Comparison of ENCODE assay signal across 8 cellular contexts in the genomic region with DNA sequence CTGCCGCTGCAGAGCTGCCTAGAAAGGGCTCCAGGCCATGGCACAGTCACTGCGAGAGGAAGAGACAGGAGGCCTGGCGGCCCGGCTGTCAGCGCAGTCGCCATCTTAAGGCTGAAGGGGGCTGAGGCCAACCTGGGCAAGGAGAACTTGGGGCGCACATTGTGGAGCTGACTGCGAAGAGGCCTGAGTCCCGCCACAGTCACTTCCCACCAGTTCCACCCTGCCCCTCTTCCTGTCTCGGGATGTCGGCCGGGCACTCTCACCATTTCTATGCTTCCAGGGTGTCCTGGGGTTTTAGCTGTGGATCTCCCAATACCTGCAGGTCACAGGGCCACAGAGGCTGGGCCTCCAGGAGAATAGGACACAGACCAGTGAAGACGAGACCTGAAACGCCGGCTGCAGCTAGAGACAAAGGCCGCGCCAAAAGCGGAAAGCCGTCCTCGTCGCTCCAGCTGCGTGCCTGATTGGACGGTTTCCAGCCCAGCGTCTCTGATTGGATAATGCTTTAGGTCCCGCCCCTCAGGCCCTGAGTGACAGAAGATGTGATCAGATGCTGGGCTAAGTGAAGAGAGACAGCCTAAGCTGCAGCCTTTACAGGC.
DNase-seq lines count a peak whose midpoint lies in the region; ATAC-seq lines count a peak whose summit lies in the region.

No MANE protein-coding gene starts in this region.

- H3K9me3 ChIP-seq in subcutaneous abdominal adipose tissue (ENCODE audit: control insufficient read depth in 5 of 5, low read length in 5 of 5) = peaks cover 0 to under 1% (median 0%) of the 10 kb centered on the region in 5 donors

- peak overlapping the region; percentile 91 for H3K27ac Mint-ChIP-seq in activated naive CD4-positive, alpha-beta T cell treated with anti-CD3 and anti-CD28 coated beads, Interleukin-2, amount 10 ng/mL, durations not matched to agents 7 days and 5 days

- ATAC-seq in GM18498 (IDR thresholded peaks at IDR 0.05; ENCODE audit: unreplicated experiment) (peak; percentile 83), HG03280 (IDR thresholded peaks at IDR 0.05; ENCODE audit: unreplicated experiment) (peak; percentile 68)

- no peaks in the 10 kb centered on the region for H3K27me3 Mint-ChIP-seq in activated naive CD4-positive, alpha-beta T cell treated with anti-CD3 and anti-CD28 coated beads, Interleukin-2, amount 10 ng/mL, durations not matched to agents 7 days and 5 days

- peak; percentile 91 for DNase-seq in RPMI8226
- DNase-seq in activated naive CD4-positive, alpha-beta T cell treated with anti-CD3 and anti-CD28 coated beads, Interleukin-2, amount 10 ng/mL, durations not matched to agents 7 days and 5 days = peak; percentile 92
- peak; percentile 93 for DNase-seq in globus pallidus (ENCODE audit: low spot score)
- DNase-seq in occipital lobe (lab: John Stamatoyannopoulos, UW) = peak; percentile 70
- no peak for DNase-seq in HT-29 (ENCODE audit: low spot score)

- peak overlapping the region; percentile 23 for H3K27ac ChIP-seq in subcutaneous abdominal adipose tissue (ENCODE audit: low read depth, low read length)

- peak overlapping the region; percentile 48 to 73 (median 70) for H3K9ac ChIP-seq in subcutaneous abdominal adipose tissue (ENCODE audit: low read length in 5 of 5)

- peaks cover 0 to 15% (median 10%) of the 10 kb centered on the region in 5 donors for H3K4me1 ChIP-seq in subcutaneous abdominal adipose tissue (ENCODE audit: control insufficient read depth in 5 of 5, insufficient read depth in 5 of 5, low read length in 5 of 5)

- no peaks in the 10 kb centered on the region for H3K27me3 ChIP-seq in subcutaneous abdominal adipose tissue (ENCODE audit: control insufficient read depth in 5 of 5, insufficient read depth in 4 of 5, low read length in 5 of 5)

- H3K9me3 Mint-ChIP-seq in activated naive CD4-positive, alpha-beta T cell treated with anti-CD3 and anti-CD28 coated beads, Interleukin-2, amount 10 ng/mL, durations not matched to agents 7 days and 5 days = peaks cover 32% of the 10 kb centered on the region

- H3K4me3 Mint-ChIP-seq in activated naive CD4-positive, alpha-beta T cell treated with anti-CD3 and anti-CD28 coated beads, Interleukin-2, amount 10 ng/mL, durations not matched to agents 7 days and 5 days = peak overlapping the region; percentile 97

- H3K36me3 ChIP-seq in subcutaneous abdominal adipose tissue (ENCODE audit: control insufficient read depth in 5 of 5, insufficient read depth in 5 of 5, low read length in 5 of 5) = no peaks in the 10 kb centered on the region

- CTCF ChIA-PET in activated naive CD4-positive, alpha-beta T cell treated with anti-CD3 and anti-CD28 coated beads, Interleukin-2, amount 10 ng/mL, durations not matched to agents 7 days and 5 days (lab: Charles Lee) = interaction anchor here (0.9 to 2.3 kb wide), 3 partner anchors 71 to 294 kb away, joined by 3 to 9 read pairs (median 3); partner anchors contain the start of gene ZNF486

- H3K4me3 ChIP-seq in subcutaneous abdominal adipose tissue (ENCODE audit: low read depth in 1 of 5, low read length in 5 of 5) = peak overlapping the region; percentile 65 to 98 (median 92)

- peaks cover 13% of the 10 kb centered on the region for H3K4me1 Mint-ChIP-seq in activated naive CD4-positive, alpha-beta T cell treated with anti-CD3 and anti-CD28 coated beads, Interleukin-2, amount 10 ng/mL, durations not matched to agents 7 days and 5 days

- H3K36me3 Mint-ChIP-seq in activated naive CD4-positive, alpha-beta T cell treated with anti-CD3 and anti-CD28 coated beads, Interleukin-2, amount 10 ng/mL, durations not matched to agents 7 days and 5 days = peaks cover 29% of the 10 kb centered on the region
